In the genomic region with DNA sequence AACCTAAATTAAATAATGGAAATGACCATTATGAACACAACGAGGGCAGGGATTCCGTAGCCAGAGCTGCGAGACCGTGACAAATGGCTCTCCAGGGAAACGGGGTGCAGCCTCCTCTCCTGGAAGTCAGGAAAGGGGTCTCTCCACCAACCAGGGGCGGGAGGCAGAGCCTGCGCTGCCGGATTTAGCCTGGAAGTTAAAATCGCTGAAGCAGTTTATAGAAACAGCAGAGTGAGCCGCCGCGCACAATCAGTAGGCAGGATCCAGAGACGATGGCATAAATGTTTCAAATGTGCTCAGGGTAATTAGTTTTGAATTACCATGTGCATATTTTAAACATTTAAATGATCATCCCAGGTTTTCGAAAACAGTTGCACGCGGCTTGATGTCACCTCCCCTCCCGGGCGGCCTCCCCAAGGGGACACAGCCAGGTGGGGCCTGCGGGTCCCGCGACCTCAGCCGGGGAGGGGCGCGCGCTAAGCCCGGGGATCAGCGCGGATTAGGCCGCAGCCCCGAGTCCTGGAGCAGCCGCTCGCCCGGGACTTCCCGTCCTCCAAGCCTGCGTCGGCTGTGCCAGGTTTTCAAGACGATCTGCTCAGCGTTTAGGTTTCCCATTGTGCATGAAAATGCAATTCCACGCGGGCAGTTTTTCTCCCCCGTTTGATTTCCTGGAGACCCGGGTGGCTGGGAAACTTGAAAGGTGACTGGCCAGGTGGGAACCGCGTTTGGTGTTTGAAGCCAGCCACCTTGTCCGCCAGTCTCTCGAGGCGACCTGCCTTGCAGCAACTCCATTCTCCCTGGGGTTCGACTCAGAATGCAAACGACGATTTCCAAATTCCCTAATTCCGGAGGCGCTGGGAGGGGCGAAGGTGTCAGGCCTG, we compare ENCODE assay signal across 8 cellular contexts.
DNase-seq lines count a peak whose midpoint lies in the region; FAIRE-seq and TF ChIP-seq lines count a peak whose summit lies in the region.

No MANE protein-coding gene starts in this region.

- H3K4me3 ChIP-seq in astrocyte (ENCODE audit: insufficient read depth, low read depth, low read length) (peak overlapping the region; percentile 48), thymus (ENCODE audit: low read length) (peak overlapping the region; percentile 41)

- H3K79me2 ChIP-seq in astrocyte (ENCODE audit: insufficient read depth, low read length), result no peaks in the 10 kb centered on the region

- H3K9me3 ChIP-seq in astrocyte (ENCODE audit: insufficient read depth, low read depth, low read length) (no peaks in the 10 kb centered on the region), thymus (ENCODE audit: control insufficient read depth) (no peaks in the 10 kb centered on the region)

- no peak overlapping the region for H3K4me3 Mint-ChIP-seq in astrocyte (ENCODE audit: unreplicated experiment)

- peaks cover 58% of the 10 kb centered on the region for H3K27me3 ChIP-seq in astrocyte (ENCODE audit: insufficient read depth, low read length)
- H3K27me3 ChIP-seq in layer of hippocampus (ENCODE audit: control insufficient read depth, insufficient read depth, low read length), result no peaks in the 10 kb centered on the region
- peaks cover 20% of the 10 kb centered on the region for H3K27me3 ChIP-seq in thymus (ENCODE audit: control insufficient read depth, insufficient read depth)

- H3K27ac ChIP-seq in astrocyte (ENCODE audit: low read depth, low read length) (no peak overlapping the region), layer of hippocampus (ENCODE audit: low read depth, low read length) (peak overlapping the region; percentile 16), thymus (ENCODE audit: low read depth) (no peak overlapping the region)

- peak; percentile 15 for DNase-seq in stimulated activated CD4-positive, alpha-beta T cell treated with anti-CD3 and anti-CD28 coated beads, Interleukin-12 subunit alpha, Interleukin-12 subunit beta, amount 100 ng/mL, for 4 hours
- no peak for DNase-seq in stimulated activated CD4-positive, alpha-beta T cell treated with anti-CD3 and anti-CD28 coated beads, Interleukin-4, amount 100 ng/mL, for 4 hours
- peak; percentile 25 for DNase-seq in astrocyte (ENCODE audit: low read depth)
- DNase-seq in NCI-H748 (lab: John Stamatoyannopoulos, UW; ENCODE audit: unreplicated experiment), result no peak
- no peak for DNase-seq in NK-92 (lab: John Stamatoyannopoulos, UW; ENCODE audit: unreplicated experiment)
- no peak for DNase-seq in GF-D8 (lab: John Stamatoyannopoulos, UW)

- H3K4me2 ChIP-seq in astrocyte (ENCODE audit: low read length), result peak overlapping the region; percentile 85

- H3K9me3 Mint-ChIP-seq in astrocyte (ENCODE audit: unreplicated experiment), result no peaks in the 10 kb centered on the region

- H3K4me1 ChIP-seq in astrocyte (ENCODE audit: insufficient read depth, low read length) (peaks cover 11% of the 10 kb centered on the region), thymus (ENCODE audit: control insufficient read depth, insufficient read depth, low read length) (peaks cover 6% of the 10 kb centered on the region)

- WGBS in thymus, result 8% methylated on average over 53 of the region's 53 CpGs

- H3K27ac Mint-ChIP-seq in astrocyte (ENCODE audit: unreplicated experiment), result no peak overlapping the region

- H3K36me3 ChIP-seq in astrocyte (ENCODE audit: insufficient read depth, low read length) (no peaks in the 10 kb centered on the region), thymus (ENCODE audit: control insufficient read depth, insufficient read depth) (no peaks in the 10 kb centered on the region)

- H3K27me3 Mint-ChIP-seq in astrocyte (ENCODE audit: low read depth, unreplicated experiment), result peaks cover 67% of the 10 kb centered on the region

- peak overlapping the region; percentile 62 for H2AFZ ChIP-seq in astrocyte (ENCODE audit: low read depth, low read length)

- no peak for FAIRE-seq in astrocyte (lab: Jason Lieb, UNC)

- no peaks in the 10 kb centered on the region for H3K36me3 Mint-ChIP-seq in astrocyte (ENCODE audit: low read depth, unreplicated experiment)

- peaks cover 6% of the 10 kb centered on the region for H3K4me1 Mint-ChIP-seq in astrocyte (ENCODE audit: low read depth, unreplicated experiment)

- no peaks in the 10 kb centered on the region for H4K20me1 ChIP-seq in astrocyte (ENCODE audit: insufficient read depth, low read length)

- peak overlapping the region; percentile 10 for H3K9ac ChIP-seq in astrocyte (ENCODE audit: low read length)

- no peak for TF ChIP-seq CTCF in astrocyte (IDR thresholded peaks at IDR 0.05; ENCODE audit: insufficient read depth, low read depth, low read length)

Comparison
In these comparisons a context has a peak if more than half of its experiments do, and no peak if none do; other contexts are left out.
1. DNase-seq: peak in stimulated activated CD4-positive, alpha-beta T cell treated with anti-CD3 and anti-CD28 coated beads, Interleukin-12 subunit alpha, Interleukin-12 subunit beta, amount 100 ng/mL, for 4 hours (single experiment) and astrocyte (single experiment); none in stimulated activated CD4-positive, alpha-beta T cell treated with anti-CD3 and anti-CD28 coated beads, Interleukin-4, amount 100 ng/mL, for 4 hours (0 of 2), NCI-H748 (single experiment), NK-92 (single experiment) and GF-D8 (single experiment).